ENCODE assay signal across 11 cellular contexts in genomic region chr1:180358649-180359048, GRCh38.
DNase-seq lines count a peak whose midpoint lies in the region; ATAC-seq, FAIRE-seq and TF ChIP-seq lines count a peak whose summit lies in the region.
"Had no signal": no experiment of that assay in that cellular context is flagged by ENCODE, and none has a peak within 500 bp of the region (broad histone marks: within the 10 kb centered on the region; RNA-seq: fewer than 3 reads in every experiment).

No MANE protein-coding gene starts in this region.

- H3K56ac ChIP-seq in IMR-90 (ENCODE audit: extremely low read depth, insufficient read depth, low read length): no peak overlapping the region

- TF ChIP-seq RAD21 in IMR-90 (IDR thresholded peaks at IDR 0.05; ENCODE audit: low read length): no peak

- no peak overlapping the region for H2AK5ac ChIP-seq in IMR-90 (ENCODE audit: low read depth, low read length)

- TF ChIP-seq EP300 in ovary (IDR thresholded peaks at IDR 0.05): no peak

- H3K79me1 ChIP-seq in IMR-90 (ENCODE audit: low read depth in 1 of 2, low read length in 2 of 2): peaks cover 4 to 39% of the 10 kb centered on the region in 2 experiments; a peak in 3 of 4 replicates

- H2BK20ac ChIP-seq in IMR-90 (ENCODE audit: low read depth, low read length): no peak overlapping the region

- H3K4me2 ChIP-seq in IMR-90 (ENCODE audit: low read depth, low read length): no peak overlapping the region
- no peak overlapping the region for H3K4me2 ChIP-seq in endothelial cell of umbilical vein (ENCODE audit: insufficient read depth, low read length)

- H3K9me1 ChIP-seq in IMR-90 (ENCODE audit: insufficient read depth, low read length) (peaks cover 3% of the 10 kb centered on the region; the same call in 1 of the 2 replicates), endothelial cell of umbilical vein (replicated peaks; ENCODE audit: control insufficient read depth, extremely low read depth, insufficient read depth, low read length) (no peaks in the 10 kb centered on the region)

- H3K9ac ChIP-seq in IMR-90 (ENCODE audit: low read depth, low read length): no peak overlapping the region
- no peak overlapping the region for H3K9ac ChIP-seq in endothelial cell of umbilical vein (replicated peaks; ENCODE audit: extremely low read depth, insufficient read depth, low read length)

- no peaks in the 10 kb centered on the region for H3K79me2 ChIP-seq in endothelial cell of umbilical vein (ENCODE audit: control insufficient read depth, insufficient read depth, low read length)

- no peak overlapping the region for H2AK9ac ChIP-seq in IMR-90 (replicated peaks; ENCODE audit: low read depth, low read length, poor library complexity)

- in situ Hi-C loops in IMR-90 (cut with MboI; ENCODE audit: low sequenced_read_pairs): no loop called here

- H3K27ac ChIP-seq in IMR-90 (ENCODE audit: insufficient read depth, low read length) (no peak overlapping the region), endothelial cell of umbilical vein (ENCODE audit: insufficient read depth, low read depth, low read length) (no peak overlapping the region), ovary (no peak overlapping the region)

- intact Hi-C loops in IMR-90 (cut with micrococcal nuclease) (no loop called here), endothelial cell of umbilical vein (cut with micrococcal nuclease) (no loop called here), ovary (cut with DNase I) (no loop called here)

- dilution Hi-C loops in IMR-90 (cut with HindIII; ENCODE audit: low sequenced_read_pairs, unreplicated experiment) (no loop called here), endothelial cell of umbilical vein (cut with MboI; ENCODE audit: extremely low pct_ligation_motif_present, low sequenced_read_pairs) (no loop called here)

- H2BK5ac ChIP-seq in IMR-90 (ENCODE audit: low read depth, low read length, poor library complexity, severe bottlenecking): no peak overlapping the region

- H3K4ac ChIP-seq in IMR-90 (ENCODE audit: low read depth, low read length): no peak overlapping the region

- no peak overlapping the region for H2BK15ac ChIP-seq in IMR-90 (ENCODE audit: low read depth, low read length)

- no peak overlapping the region for H4K91ac ChIP-seq in IMR-90 (ENCODE audit: insufficient read depth, low read depth, low read length)

- H3K36me3 ChIP-seq in IMR-90 (ENCODE audit: control insufficient read depth, insufficient read depth, low read length) (no peaks in the 10 kb centered on the region), endothelial cell of umbilical vein (ENCODE audit: control insufficient read depth in 2 of 2, extremely low read depth in 1 of 2, insufficient read depth in 2 of 2, low read length in 2 of 2) (no peaks in the 10 kb centered on the region), ovary (no peaks in the 10 kb centered on the region)

- BruUV-seq in IMR-90 (replicated peaks; lab: Mats Ljungman, UMichigan): no TSS peak
- no TSS peak for BruUV-seq in endothelial cell of umbilical vein (replicated peaks; lab: Mats Ljungman, UMichigan)

- H3K23ac ChIP-seq in IMR-90 (ENCODE audit: low read depth, low read length): no peak overlapping the region

- H3K4me1 ChIP-seq in IMR-90 (ENCODE audit: control insufficient read depth, insufficient read depth, low read length) (peaks cover 7% of the 10 kb centered on the region; the same call in 1 of the 2 replicates), endothelial cell of umbilical vein (ENCODE audit: control insufficient read depth, extremely low read depth, insufficient read depth, low read length) (no peaks in the 10 kb centered on the region), ovary (ENCODE audit: insufficient read depth) (peaks cover 6% of the 10 kb centered on the region)

- 0 out of 2 replicates have a peak, but pooled peaks have one; percentile 40 for ATAC-seq in IMR-90 (ENCODE audit: low read depth)
- no peak for ATAC-seq in left lobe of liver
- ATAC-seq: naive thymus-derived CD4-positive, alpha-beta T cell had no signal

- DNase-seq in IMR-90: peak; percentile 22
- DNase-seq in NCI-H82 treated with DMSO at 0.1 percent for 48 hours (lab: John Stamatoyannopoulos, UW; ENCODE audit: unreplicated experiment): peak; percentile 96
- peak; percentile 30 for DNase-seq in endothelial cell of umbilical vein (ENCODE audit: low read depth, low spot score)
- peak; percentile 19 to 44 (median 35) for DNase-seq in ovary
- no peak for DNase-seq in activated naive CD4-positive, alpha-beta T cell treated with Interleukin-2 at 50 U/mL for 16 hours
- no peak for DNase-seq in stimulated activated CD8-positive, alpha-beta memory T cell treated with anti-CD3 and anti-CD28 coated beads, Interleukin-4, amount 100 ng/mL, for 48 hours
- no peak for DNase-seq in left lobe of liver (ENCODE audit: low spot score)
- DNase-seq in COLO829 (ENCODE audit: low spot score): no peak
- DNase-seq: naive thymus-derived CD4-positive, alpha-beta T cell; T-helper 9 cell had no signal

- POLR2A ChIA-PET in IMR-90 (lab: Charles Lee; ENCODE audit: unreplicated experiment): no interaction called here
- POLR2A ChIA-PET in endothelial cell of umbilical vein (lab: Charles Lee): no interaction called here

- H3K18ac ChIP-seq in IMR-90 (ENCODE audit: low read depth, low read length): no peak overlapping the region

- no peak for FAIRE-seq in endothelial cell of umbilical vein (lab: Jason Lieb, UNC)
- FAIRE-seq: endometrium had no signal

- CTCF ChIA-PET in IMR-90 (lab: Yijun Ruan, JAX): no interaction called here
- CTCF ChIA-PET in endothelial cell of umbilical vein (lab: Charles Lee): interaction anchor here (1.4 kb wide), 1 partner anchor 10 kb away, joined by 7 read pairs; no protein-coding TSS in a partner anchor

- H4K20me1 ChIP-seq in IMR-90 (ENCODE audit: insufficient read depth, low read length) (peaks cover 8% of the 10 kb centered on the region; the same call in 1 of the 2 replicates), endothelial cell of umbilical vein (replicated peaks; ENCODE audit: control insufficient read depth, extremely low read depth, insufficient read depth, low read length) (no peaks in the 10 kb centered on the region)

- H3K27me3 ChIP-seq in IMR-90 (ENCODE audit: control insufficient read depth, insufficient read depth, low read length) (no peaks in the 10 kb centered on the region), endothelial cell of umbilical vein (ENCODE audit: control insufficient read depth in 2 of 2, insufficient read depth in 2 of 2, low read length in 2 of 2) (no peaks in the 10 kb centered on the region), ovary (no peaks in the 10 kb centered on the region)

- TF ChIP-seq CTCF in IMR-90 (conservative IDR thresholded peaks at IDR 0.05; ENCODE audit: low read depth, low read length) (no peak), endothelial cell of umbilical vein (IDR thresholded peaks at IDR 0.05; ENCODE audit: extremely low read depth in 1 of 2, insufficient read depth in 1 of 2, low read depth in 1 of 2, low read length in 2 of 2) (no peak), ovary (IDR thresholded peaks at IDR 0.05) (no peak)

- no peak overlapping the region for H4K8ac ChIP-seq in IMR-90 (ENCODE audit: low read depth in 2 of 2, low read length in 2 of 2)

- H3K4me3 ChIP-seq in IMR-90 (ENCODE audit: insufficient read depth, low read depth, low read length) (no peak overlapping the region), endothelial cell of umbilical vein (replicated peaks in 1 of 3; ENCODE audit: insufficient read depth in 1 of 3, low read depth in 1 of 3, low read length in 3 of 3) (no peak overlapping the region), ovary (no peak overlapping the region)

- TF ChIP-seq POLR2A in IMR-90 (IDR thresholded peaks at IDR 0.05; ENCODE audit: low read depth, low read length): no peak
- no peak for TF ChIP-seq POLR2A in endothelial cell of umbilical vein (IDR thresholded peaks at IDR 0.05; ENCODE audit: low read depth, low read length)
- TF ChIP-seq POLR2A in ovary (IDR thresholded peaks at IDR 0.05): no peak

- no peak overlapping the region for H2BK120ac ChIP-seq in IMR-90 (ENCODE audit: low read depth, low read length)

- WGBS in IMR-90 (ENCODE audit: extremely low coverage in 2 of 2, insufficient read length in 1 of 2), 2 experiments: no CpG with 5 or more reads among the region's 1 CpG
- WGBS in ovary, 3 donors: 15 to 21% (median 18%) methylated on average over 1 of the region's 1 CpG

- no peak overlapping the region for H4K5ac ChIP-seq in IMR-90 (ENCODE audit: low read depth, low read length)

- H2AFZ ChIP-seq in IMR-90 (replicated peaks; ENCODE audit: low read length, poor library complexity): no peak overlapping the region
- no peak overlapping the region for H2AFZ ChIP-seq in endothelial cell of umbilical vein (ENCODE audit: low read depth, low read length)

- no peak overlapping the region for H3K14ac ChIP-seq in IMR-90 (replicated peaks; ENCODE audit: low read depth, low read length)

- no peaks in the 10 kb centered on the region for H3K9me3 ChIP-seq in IMR-90 (ENCODE audit: control insufficient read depth, insufficient read depth, low read length)
- H3K9me3 ChIP-seq in endothelial cell of umbilical vein (replicated peaks; ENCODE audit: control insufficient read depth, insufficient read depth, low read length): no peaks in the 10 kb centered on the region
- H3K9me3 ChIP-seq in ovary: no peaks in the 10 kb centered on the region

TF ChIP-seq in IMR-90, 13 proteins besides CTCF, POLR2A, EP300 and RAD21 (continues in another document):
- TF ChIP-seq, protein P1, sequence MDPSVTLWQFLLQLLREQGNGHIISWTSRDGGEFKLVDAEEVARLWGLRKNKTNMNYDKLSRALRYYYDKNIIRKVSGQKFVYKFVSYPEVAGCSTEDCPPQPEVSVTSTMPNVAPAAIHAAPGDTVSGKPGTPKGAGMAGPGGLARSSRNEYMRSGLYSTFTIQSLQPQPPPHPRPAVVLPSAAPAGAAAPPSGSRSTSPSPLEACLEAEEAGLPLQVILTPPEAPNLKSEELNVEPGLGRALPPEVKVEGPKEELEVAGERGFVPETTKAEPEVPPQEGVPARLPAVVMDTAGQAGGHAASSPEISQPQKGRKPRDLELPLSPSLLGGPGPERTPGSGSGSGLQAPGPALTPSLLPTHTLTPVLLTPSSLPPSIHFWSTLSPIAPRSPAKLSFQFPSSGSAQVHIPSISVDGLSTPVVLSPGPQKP (IDR thresholded peaks at IDR 0.05; ENCODE audit: borderline replicate concordance, low read depth, low read length): no peak
- no peak for TF ChIP-seq BHLHE40 (IDR thresholded peaks at IDR 0.05; ENCODE audit: low read depth, low read length)

TF ChIP-seq in endothelial cell of umbilical vein, 7 proteins besides CTCF, POLR2A, EP300 and RAD21:
- TF ChIP-seq MYC (IDR thresholded peaks at IDR 0.05; ENCODE audit: low read depth, low read length) (no peak), JUN (IDR thresholded peaks at IDR 0.05; ENCODE audit: borderline replicate concordance, insufficient read depth, insufficient read length, low read depth) (no peak), GATA2 (IDR thresholded peaks at IDR 0.05; ENCODE audit: insufficient read depth, insufficient read length, low read depth, low read length) (no peak)

Comparison
In these comparisons a context has a peak if more than half of its experiments do, and no peak if none do; other contexts are left out.
1. DNase-seq: peak in IMR-90 (single experiment), NCI-H82 treated with DMSO at 0.1 percent for 48 hours (single experiment), endothelial cell of umbilical vein (single experiment) and ovary (5 of 5); none in activated naive CD4-positive, alpha-beta T cell treated with Interleukin-2 at 50 U/mL for 16 hours (single experiment), stimulated activated CD8-positive, alpha-beta memory T cell treated with anti-CD3 and anti-CD28 coated beads, Interleukin-4, amount 100 ng/mL, for 48 hours (single experiment), left lobe of liver (single experiment) and COLO829 (single experiment).